In genomic region chr7:158811461-158811860, GRCh38 we compare ENCODE assay signal across 7 cellular contexts. TPM values are rescaled to one million over a fixed set of nuclear protein-coding genes. Genes with fewer than 3 reads are reported as not detected.
DNase-seq lines count a peak whose midpoint lies in the region; ATAC-seq and TF ChIP-seq lines count a peak whose summit lies in the region.

No MANE protein-coding gene starts in this region.

- no peak for TF ChIP-seq EP300 in upper lobe of left lung (IDR thresholded peaks at IDR 0.05)

- H3K27me3 ChIP-seq in Peyer's patch (no peaks in the 10 kb centered on the region), mucosa of rectum (ENCODE audit: control insufficient read depth in 2 of 2, insufficient read depth in 2 of 2, low read length in 2 of 2) (no peaks in the 10 kb centered on the region), upper lobe of left lung (no peaks in the 10 kb centered on the region)

- H3K4me1 ChIP-seq in Peyer's patch: peaks cover 0 to 33% (median 4%) of the 10 kb centered on the region in 4 donors
- H3K4me1 ChIP-seq in mucosa of rectum (ENCODE audit: control insufficient read depth in 2 of 2, insufficient read depth in 2 of 2, low read length in 2 of 2): peaks cover 18 to 21% of the 10 kb centered on the region in 2 donors
- peaks cover 27 to 53% (median 37%) of the 10 kb centered on the region in 4 donors for H3K4me1 ChIP-seq in upper lobe of left lung

- in situ Hi-C loops in astrocyte of the cerebellum (cut with HindIII; ENCODE audit: low sequenced_read_pairs): no loop called here

- ATAC-seq in upper lobe of left lung (ENCODE audit: low FRiP score in 2 of 2): peak; percentile 70 to 90
- ATAC-seq in HG02884 (IDR thresholded peaks at IDR 0.05; ENCODE audit: unreplicated experiment): no peak

- no peak overlapping the region for H3K9ac ChIP-seq in mucosa of rectum (ENCODE audit: low read depth in 1 of 2, low read length in 2 of 2)

- 48 to 78% methylated on average over 8 of the region's 8 CpGs for WGBS in upper lobe of left lung, 2 donors

- H3K27ac ChIP-seq in Peyer's patch (peak overlapping the region; percentile 47 to 70 (median 54)), mucosa of rectum (ENCODE audit: low read depth in 2 of 2, low read length in 2 of 2) (peak overlapping the region; percentile 10 to 52), upper lobe of left lung (peak overlapping the region; percentile 71 to 86 (median 80))

- no peak for DNase-seq in Peyer's patch
- peak; percentile 64 for DNase-seq in astrocyte of the cerebellum (ENCODE audit: low read depth)
- peak in 1 of 2 donors; percentile 80 for DNase-seq in upper lobe of left lung
- DNase-seq in OCI-M1 (lab: John Stamatoyannopoulos, UW): no peak
- no peak for DNase-seq in HuH-7.5 (ENCODE audit: low spot score)

- no peaks in the 10 kb centered on the region for H3K9me3 ChIP-seq in Peyer's patch
- H3K9me3 ChIP-seq in mucosa of rectum (ENCODE audit: control insufficient read depth in 2 of 2, low read length in 2 of 2): no peaks in the 10 kb centered on the region
- no peaks in the 10 kb centered on the region for H3K9me3 ChIP-seq in upper lobe of left lung

- H3K36me3 ChIP-seq in Peyer's patch (peaks cover 0 to 11% (median 0%) of the 10 kb centered on the region in 3 donors), mucosa of rectum (ENCODE audit: control insufficient read depth in 2 of 2, insufficient read depth in 2 of 2, low read length in 2 of 2) (peaks cover 2 to 4% of the 10 kb centered on the region in 2 donors), upper lobe of left lung (peaks cover 0 to 6% (median 0%) of the 10 kb centered on the region in 4 donors)

- TF ChIP-seq CTCF in Peyer's patch (IDR thresholded peaks at IDR 0.05) (no peak), astrocyte of the cerebellum (IDR thresholded peaks at IDR 0.05; ENCODE audit: low read depth, low read length, missing control alignments) (no peak), upper lobe of left lung (IDR thresholded peaks at IDR 0.05) (no peak)

- TF ChIP-seq POLR2A in Peyer's patch (IDR thresholded peaks at IDR 0.05) (no peak), upper lobe of left lung (IDR thresholded peaks at IDR 0.05) (no peak)

- H3K4me3 ChIP-seq in Peyer's patch (no peak overlapping the region), astrocyte of the cerebellum (ENCODE audit: low read depth, low read length) (no peak overlapping the region), mucosa of rectum (ENCODE audit: low read length in 2 of 2) (no peak overlapping the region), upper lobe of left lung (no peak overlapping the region)

RNA-seq across cellular contexts. Expression of gene ESYT2, which starts 17.8 kb away (rescaled TPM):
- total RNA-seq in Peyer's patch (100 to 1,000 TPM in 1 of 4 donors, 10 to 100 TPM in 3; 53.6 to 137 (median 71.0) TPM), upper lobe of left lung (100 to 1,000 TPM in 2 of 6 donors, 10 to 100 TPM in 4; 60.7 to 115 (median 74.7) TPM)

RNA-seq across cellular contexts. Expression of gene DYNC2I1, which starts 44.9 kb away (rescaled TPM):
- 100 to 1,000 TPM in 1 of 4 donors, 10 to 100 TPM in 3; 22.9 to 107 (median 65.3) TPM for total RNA-seq in Peyer's patch
- 10 to 100 TPM; 17.7 to 61.8 (median 27.3) TPM for total RNA-seq in upper lobe of left lung
